ENCODE assay signal across 1 cellular context in genomic region chr10:133347636-133348517, GRCh38.
TF ChIP-seq lines count a peak whose summit lies in the region.

No MANE protein-coding gene starts in this region.

TF ChIP-seq in liver, 16 proteins besides CTCF, POLR2A, EP300 and RAD21:
- peak; percentile 32 for TF ChIP-seq REST (IDR thresholded peaks at IDR 0.05)
- peak; percentile 96 for TF ChIP-seq ATF3 (IDR thresholded peaks at IDR 0.05)
- no peak for TF ChIP-seq GABPA (IDR thresholded peaks at IDR 0.05 in 1 of 2, conservative IDR thresholded peaks at IDR 0.05 in 1 of 2)
- TF ChIP-seq RXRA (IDR thresholded peaks at IDR 0.05), result peak; percentile 75 to 78
- TF ChIP-seq JUND (IDR thresholded peaks at IDR 0.05), result peak; percentile 93 to 95
- peak; percentile 56 for TF ChIP-seq HNF4G (IDR thresholded peaks at IDR 0.05)
- no peak for TF ChIP-seq MAX (IDR thresholded peaks at IDR 0.05)
- peak; percentile 86 to 90 for TF ChIP-seq HNF4A (conservative IDR thresholded peaks at IDR 0.05)
- peak; percentile 83 for TF ChIP-seq NR2F2 (IDR thresholded peaks at IDR 0.05)
- TF ChIP-seq FOXA2 (IDR thresholded peaks at IDR 0.05), result no peak
- TF ChIP-seq ZBTB33 (IDR thresholded peaks at IDR 0.05), result peak; percentile 46
- TF ChIP-seq SP1 (IDR thresholded peaks at IDR 0.05), result peak; percentile 79
TF ChIP-seq in liver: peak in this region for 9.
